ENCODE assay signal across 10 cellular contexts in genomic region chr20:49319204-49319809, GRCh38. TPM values are rescaled to one million over a fixed set of nuclear protein-coding genes. Genes with fewer than 3 reads are reported as not detected.
DNase-seq lines count a peak whose midpoint lies in the region; ATAC-seq, FAIRE-seq and TF ChIP-seq lines count a peak whose summit lies in the region.
"Had no signal": no experiment of that assay in that cellular context is flagged by ENCODE, and none has a peak within 500 bp of the region (broad histone marks: within the 10 kb centered on the region; RNA-seq: fewer than 3 reads in every experiment).

No MANE protein-coding gene starts in this region.

- no peaks in the 10 kb centered on the region for H3K9me3 Mint-ChIP-seq in stimulated activated naive CD8-positive, alpha-beta T cell treated with anti-CD3 and anti-CD28 coated beads, Interleukin-15, Interleukin-2, amounts not matched to agents 100 ng/mL and 50 ng/mL, for 24 hours

- H3K4me1 ChIP-seq in muscle layer of duodenum (ENCODE audit: control insufficient read depth in 1 of 2, insufficient read depth in 2 of 2, low read length in 2 of 2) (peaks cover 0 to 19% of the 10 kb centered on the region in 2 donors), vagina (peaks cover 15% of the 10 kb centered on the region)

- H3K27ac ChIP-seq in muscle layer of duodenum (ENCODE audit: low read length) (no peak overlapping the region), vagina (no peak overlapping the region)

- H3K4me3 Mint-ChIP-seq in stimulated activated naive CD8-positive, alpha-beta T cell treated with anti-CD3 and anti-CD28 coated beads, Interleukin-15, Interleukin-2, amounts not matched to agents 100 ng/mL and 50 ng/mL, for 24 hours = peak overlapping the region; percentile 85

- DNase-seq in stimulated activated naive CD8-positive, alpha-beta T cell treated with anti-CD3 and anti-CD28 coated beads, Interleukin-15, Interleukin-2, amounts not matched to agents 100 U/mL and 50 U/mL, for 24 hours = no peak
- no peak for DNase-seq in astrocyte of the cerebellum (ENCODE audit: low read depth)
- no peak for DNase-seq in vagina (ENCODE audit: extremely low spot score in 2 of 2)
- DNase-seq in GM19239 (ENCODE audit: insufficient read length, low spot score) = no peak
- DNase-seq in SW480 (ENCODE audit: low spot score) = no peak
- DNase-seq: Calu3 had no signal

- H3K9me3 ChIP-seq in muscle layer of duodenum (ENCODE audit: control insufficient read depth in 1 of 2, low read length in 2 of 2) (peaks cover 0 to 4% of the 10 kb centered on the region in 2 donors), vagina (no peaks in the 10 kb centered on the region)

- TF ChIP-seq POLR2A in vagina (IDR thresholded peaks at IDR 0.05) = no peak

- no peaks in the 10 kb centered on the region for H3K36me3 Mint-ChIP-seq in stimulated activated naive CD8-positive, alpha-beta T cell treated with anti-CD3 and anti-CD28 coated beads, Interleukin-15, Interleukin-2, amounts not matched to agents 100 ng/mL and 50 ng/mL, for 24 hours (ENCODE audit: low read depth)

- H3K27me3 ChIP-seq in muscle layer of duodenum (ENCODE audit: low read depth, low read length) = peaks cover 21% of the 10 kb centered on the region
- H3K27me3 ChIP-seq in vagina = peaks cover 4% of the 10 kb centered on the region

- peak overlapping the region; percentile 21 for H3K4me3 ChIP-seq in astrocyte of the cerebellum (ENCODE audit: low read depth, low read length)
- H3K4me3 ChIP-seq in muscle layer of duodenum (ENCODE audit: low read depth in 1 of 2, low read length in 2 of 2) = peak overlapping the region; percentile 30 to 62
- H3K4me3 ChIP-seq in vagina = peak overlapping the region; percentile 13 to 42

- H3K36me3 ChIP-seq in muscle layer of duodenum (ENCODE audit: control insufficient read depth in 1 of 2, insufficient read depth in 2 of 2, low read length in 2 of 2) (no peaks in the 10 kb centered on the region), vagina (no peaks in the 10 kb centered on the region)

- FAIRE-seq in GM19239 (lab: Jason Lieb, UNC) = no peak
- FAIRE-seq: colon had no signal

- H3K4me1 Mint-ChIP-seq in stimulated activated naive CD8-positive, alpha-beta T cell treated with anti-CD3 and anti-CD28 coated beads, Interleukin-15, Interleukin-2, amounts not matched to agents 100 ng/mL and 50 ng/mL, for 24 hours (ENCODE audit: low read depth) = peaks cover 31% of the 10 kb centered on the region

- intact Hi-C loops in vagina (cut with DNase I) = no loop called here

- H3K27me3 Mint-ChIP-seq in stimulated activated naive CD8-positive, alpha-beta T cell treated with anti-CD3 and anti-CD28 coated beads, Interleukin-15, Interleukin-2, amounts not matched to agents 100 ng/mL and 50 ng/mL, for 24 hours = peaks cover 58% of the 10 kb centered on the region

- no peak overlapping the region for H3K27ac Mint-ChIP-seq in stimulated activated naive CD8-positive, alpha-beta T cell treated with anti-CD3 and anti-CD28 coated beads, Interleukin-15, Interleukin-2, amounts not matched to agents 100 ng/mL and 50 ng/mL, for 24 hours

- TF ChIP-seq CTCF in astrocyte of the cerebellum (IDR thresholded peaks at IDR 0.05; ENCODE audit: low read depth, low read length, missing control alignments) (no peak), vagina (IDR thresholded peaks at IDR 0.05) (no peak)

- ATAC-seq in stimulated activated naive CD8-positive, alpha-beta T cell treated with anti-CD3 and anti-CD28 coated beads, Interleukin-15, Interleukin-2, amounts not matched to agents 100 U/mL and 50 U/mL, for 24 hours = no peak
- no peak for ATAC-seq in HG03565 (IDR thresholded peaks at IDR 0.05; ENCODE audit: unreplicated experiment)

- in situ Hi-C loops in astrocyte of the cerebellum (cut with HindIII; ENCODE audit: low sequenced_read_pairs) = no loop called here

RNA-seq across cellular contexts. Expression of gene ZNFX1, which starts 41.5 kb away (rescaled TPM):
- 27.5 TPM for total RNA-seq in vagina
